Comparison of ENCODE assay signal across 29 cellular contexts in the genomic region with DNA sequence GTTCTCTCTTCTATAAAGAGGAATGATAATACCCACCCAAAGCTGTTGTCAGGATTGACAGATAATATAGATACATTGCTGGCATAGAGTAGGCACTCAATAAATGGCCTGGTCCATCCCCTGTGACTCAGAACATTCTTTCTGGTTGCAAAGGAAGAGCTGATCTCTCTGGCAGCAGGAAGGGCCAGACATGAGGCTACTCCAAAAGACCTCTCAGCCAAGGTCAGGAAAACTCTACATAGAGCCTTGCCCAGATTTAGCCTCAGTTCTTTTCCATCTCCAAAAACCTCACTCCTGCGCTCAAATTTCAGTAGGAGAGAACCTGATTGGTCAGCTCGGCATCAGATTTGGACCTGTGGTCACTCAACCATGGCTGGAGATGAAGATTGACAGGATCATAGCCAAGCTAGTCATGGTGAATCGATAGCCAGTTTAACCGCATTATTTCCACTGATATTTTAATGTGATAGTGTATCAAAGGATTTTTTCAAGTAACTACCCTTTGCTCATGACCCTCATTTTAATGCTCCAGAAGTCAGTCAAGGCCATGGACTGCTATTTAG.
"Had no signal": no experiment of that assay in that cellular context is flagged by ENCODE, and none has a peak within 500 bp of the region (broad histone marks: within the 10 kb centered on the region; RNA-seq: fewer than 3 reads in every experiment).

No MANE protein-coding gene starts in this region.

- H3K9me3 ChIP-seq: ascending aorta, colonic mucosa had no signal

- H3K27ac ChIP-seq: ascending aorta, breast epithelium, cardiac muscle cell, colonic mucosa, epithelial cell of prostate had no signal

- H3K4me1 ChIP-seq: ascending aorta, breast epithelium, colonic mucosa had no signal

- ATAC-seq: activated CD4-positive, alpha-beta T cell treated with anti-CD3 and anti-CD28 coated beads for 36 hours; activated CD8-positive, alpha-beta memory T cell treated with anti-CD3 and anti-CD28 coated beads, Interleukin-2, amount 10 ng/mL, durations not matched to agents 7 days and 5 days; activated CD8-positive, alpha-beta T cell treated with anti-CD3 and anti-CD28 coated beads, Interleukin-2, amount 10 ng/mL, durations not matched to agents 7 days and 5 days; activated naive CD4-positive, alpha-beta T cell treated with anti-CD3 and anti-CD28 coated beads, Interleukin-2, amount 50 U/mL, for 72 hours; activated T-cell treated with anti-CD3 and anti-CD28 coated beads, Interleukin-2, amount 50 U/mL, for 72 hours had no signal

- H3K27me3 ChIP-seq: ascending aorta, breast epithelium, cardiac muscle cell, colonic mucosa had no signal

- H3K36me3 ChIP-seq: ascending aorta, breast epithelium, cardiac muscle cell, colonic mucosa had no signal

- H3K4me3 ChIP-seq: ascending aorta, breast epithelium, cardiac muscle cell, colonic mucosa had no signal

- DNase-seq: activated CD4-positive, alpha-beta memory T cell treated with anti-CD3 and anti-CD28 coated beads for 36 hours; activated CD4-positive, alpha-beta T cell treated with anti-CD3 and anti-CD28 coated beads for 36 hours; activated CD4-positive, alpha-beta T cell treated with anti-CD3 and anti-CD28 coated beads, Interleukin-2, amount 10 ng/mL, durations not matched to agents 24 days and 14 days; activated CD4-positive, CD25-positive, alpha-beta regulatory T cell; activated CD4-positive, CD25-positive, alpha-beta regulatory T cell treated with anti-CD3 and anti-CD28 coated beads, Interleukin-2, amount 50 U/mL, for 72 hours; activated CD8-positive, alpha-beta memory T cell treated with anti-CD3 and anti-CD28 coated beads, Interleukin-2, amount 10 ng/mL, durations not matched to agents 7 days and 5 days; activated CD8-positive, alpha-beta memory T cell treated with anti-CD3 and anti-CD28 coated beads, Interleukin-2, amount 50 U/mL, for 48 hours; activated CD8-positive, alpha-beta T cell treated with anti-CD3 and anti-CD28 coated beads, Interleukin-2, amount 10 ng/mL, durations not matched to agents 7 days and 5 days; activated gamma-delta T cell; activated naive CD4-positive, alpha-beta T cell; activated naive CD4-positive, alpha-beta T cell treated with anti-CD3 and anti-CD28 coated beads, Interleukin-2, amount 10 ng/mL, durations not matched to agents 7 days and 5 days; activated naive CD8-positive, alpha-beta T cell treated with anti-CD3 and anti-CD28 coated beads, Interleukin-2, amount 10 ng/mL, durations not matched to agents 7 days and 5 days; activated T-cell treated with anti-CD3 and anti-CD28 coated beads for 4 hours; activated T-cell treated with anti-CD3 and anti-CD28 coated beads, Interleukin-2, amount 50 U/mL, for 24 hours; activated T-cell treated with anti-CD3 and anti-CD28 coated beads, Interleukin-2, amount 50 U/mL, for 72 hours; central memory CD4-positive, alpha-beta T cell; cerebellar nuclear complex; colonic mucosa; effector CD8-positive, alpha-beta T cell; foreskin fibroblast; T-helper 2 cell had no signal

- FAIRE-seq: endometrium, endothelial cell of umbilical vein, frontal cortex had no signal
